ENCODE assay signal across 1 cellular context in the genomic region with DNA sequence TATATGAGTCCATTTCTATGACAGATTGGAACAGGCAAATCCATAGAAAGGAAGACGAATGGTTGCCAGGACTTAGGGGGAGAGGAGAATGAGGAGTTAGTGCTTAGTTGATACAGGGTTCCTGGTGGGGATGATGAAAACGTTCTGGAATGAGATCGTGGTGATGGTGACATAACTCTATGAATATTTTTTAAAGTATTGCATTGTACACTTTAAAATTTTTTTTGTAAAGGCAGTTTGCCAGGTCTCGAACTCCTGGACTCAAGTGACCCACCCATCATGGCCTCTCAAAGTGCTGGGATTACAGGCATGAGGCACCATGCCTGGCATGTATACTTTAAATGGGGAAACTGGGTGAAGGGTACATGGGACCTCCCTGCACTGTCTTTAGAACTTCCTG.
TF ChIP-seq lines count a peak whose summit lies in the region.

No MANE protein-coding gene starts in this region.

TF ChIP-seq in IMR-90, 13 proteins besides CTCF, POLR2A, EP300 and RAD21:
- TF ChIP-seq, protein P1, sequence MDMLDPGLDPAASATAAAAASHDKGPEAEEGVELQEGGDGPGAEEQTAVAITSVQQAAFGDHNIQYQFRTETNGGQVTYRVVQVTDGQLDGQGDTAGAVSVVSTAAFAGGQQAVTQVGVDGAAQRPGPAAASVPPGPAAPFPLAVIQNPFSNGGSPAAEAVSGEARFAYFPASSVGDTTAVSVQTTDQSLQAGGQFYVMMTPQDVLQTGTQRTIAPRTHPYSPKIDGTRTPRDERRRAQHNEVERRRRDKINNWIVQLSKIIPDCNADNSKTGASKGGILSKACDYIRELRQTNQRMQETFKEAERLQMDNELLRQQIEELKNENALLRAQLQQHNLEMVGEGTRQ (IDR thresholded peaks at IDR 0.05; ENCODE audit: low read depth, low read length) = no peak
- TF ChIP-seq MAZ (IDR thresholded peaks at IDR 0.05; ENCODE audit: borderline replicate concordance, low read depth, low read length) = no peak
- TF ChIP-seq RCOR1 (IDR thresholded peaks at IDR 0.05; ENCODE audit: insufficient replicate concordance, low read length) = no peak
